23 cellular contexts compared by ENCODE assay signal in genomic region chr12:114411081-114411836, GRCh38. TPM values are rescaled to one million over a fixed set of nuclear protein-coding genes. Genes with fewer than 3 reads are reported as not detected.
"Had no signal": no experiment of that assay in that cellular context is flagged by ENCODE, and none has a peak within 500 bp of the region (broad histone marks: within the 10 kb centered on the region; RNA-seq: fewer than 3 reads in every experiment).

No MANE protein-coding gene starts in this region.

- H3K27ac ChIP-seq: ascending aorta, coronary artery, epithelial cell of prostate, foreskin keratinocyte, prostate gland, VCaP had no signal

- H3K4me3 Mint-ChIP-seq: activated CD4-positive, alpha-beta T cell treated with anti-CD3 and anti-CD28 coated beads for 36 hours; activated CD8-positive, alpha-beta T cell treated with anti-CD3 and anti-CD28 coated beads, Interleukin-2, amount 10 ng/mL, durations not matched to agents 7 days and 5 days; activated naive CD8-positive, alpha-beta T cell treated with anti-CD3 and anti-CD28 coated beads, Interleukin-2, amount 50 U/mL, for 24 hours; activated T-helper 1 cell treated with anti-CD3 and anti-CD28 coated beads, Interleukin-12 subunit alpha, Interleukin-12 subunit beta, Interleukin-2, Interleukin-4 antibody, amounts not matched to agents 30 ng/mL and 10 ng/mL and 1 ng/mL, durations not matched to agents 14 hours and 24 hours and 36 hours; nephron progenitor cell had no signal

- H3K4me3 ChIP-seq: ascending aorta, coronary artery, prostate gland had no signal

- H3K9me3 Mint-ChIP-seq: activated naive CD8-positive, alpha-beta T cell treated with anti-CD3 and anti-CD28 coated beads, Interleukin-2, amount 50 U/mL, for 24 hours; activated T-helper 1 cell treated with anti-CD3 and anti-CD28 coated beads, Interleukin-12 subunit alpha, Interleukin-12 subunit beta, Interleukin-2, Interleukin-4 antibody, amounts not matched to agents 30 ng/mL and 10 ng/mL and 1 ng/mL, durations not matched to agents 14 hours and 24 hours and 36 hours; nephron progenitor cell had no signal

- H3K36me3 ChIP-seq: ascending aorta, prostate gland had no signal

- H3K4me1 ChIP-seq: foreskin keratinocyte, prostate gland had no signal

- H3K9me3 ChIP-seq: ascending aorta, prostate gland had no signal

- H3K4me1 Mint-ChIP-seq: nephron progenitor cell had no signal

- ATAC-seq: activated CD4-positive, alpha-beta T cell treated with anti-CD3 and anti-CD28 coated beads for 36 hours; activated CD8-positive, alpha-beta T cell treated with anti-CD3 and anti-CD28 coated beads, Interleukin-2, amount 10 ng/mL, durations not matched to agents 7 days and 5 days; activated naive CD8-positive, alpha-beta T cell treated with anti-CD3 and anti-CD28 coated beads, Interleukin-2, amount 50 U/mL, for 24 hours; foreskin keratinocyte; left lobe of liver had no signal

- DNase-seq: activated CD4-positive, alpha-beta T cell treated with anti-CD3 and anti-CD28 coated beads for 36 hours; activated CD8-positive, alpha-beta T cell treated with anti-CD3 and anti-CD28 coated beads, Interleukin-2, amount 10 ng/mL, durations not matched to agents 7 days and 5 days; activated naive CD4-positive, alpha-beta T cell; activated naive CD8-positive, alpha-beta T cell treated with anti-CD3 and anti-CD28 coated beads, Interleukin-2, amount 50 U/mL, for 24 hours; caudate nucleus; effector CD4-positive, alpha-beta T cell; foreskin keratinocyte; head of caudate nucleus; islet precursor cell; nephron progenitor cell; stimulated activated CD4-positive, alpha-beta T cell treated with anti-CD3 and anti-CD28 coated beads, Interleukin-12 subunit alpha, Interleukin-12 subunit beta, amount 100 ng/mL, for 4 hours; stimulated activated naive CD4-positive, alpha-beta T cell treated with Interleukin-2 at 50 U/mL for 16 hours; T-helper 9 cell had no signal

- H3K27ac Mint-ChIP-seq: activated CD4-positive, alpha-beta T cell treated with anti-CD3 and anti-CD28 coated beads for 36 hours; activated CD8-positive, alpha-beta T cell treated with anti-CD3 and anti-CD28 coated beads, Interleukin-2, amount 10 ng/mL, durations not matched to agents 7 days and 5 days; activated naive CD8-positive, alpha-beta T cell treated with anti-CD3 and anti-CD28 coated beads, Interleukin-2, amount 50 U/mL, for 24 hours; activated T-helper 1 cell treated with anti-CD3 and anti-CD28 coated beads, Interleukin-12 subunit alpha, Interleukin-12 subunit beta, Interleukin-2, Interleukin-4 antibody, amounts not matched to agents 30 ng/mL and 10 ng/mL and 1 ng/mL, durations not matched to agents 14 hours and 24 hours and 36 hours; nephron progenitor cell had no signal

RNA-seq across cellular contexts. Expression of gene TBX5, which starts 5.3 kb away (rescaled TPM):
- total RNA-seq: activated CD4-positive, alpha-beta T cell treated with anti-CD3 and anti-CD28 coated beads for 36 hours; activated CD8-positive, alpha-beta T cell treated with anti-CD3 and anti-CD28 coated beads, Interleukin-2, amount 10 ng/mL, durations not matched to agents 7 days and 5 days; activated T-helper 1 cell treated with anti-CD3 and anti-CD28 coated beads, Interleukin-12 subunit alpha, Interleukin-12 subunit beta, Interleukin-2, Interleukin-4 antibody, amounts not matched to agents 30 ng/mL and 10 ng/mL and 1 ng/mL, durations not matched to agents 14 hours and 24 hours and 36 hours; ascending aorta; foreskin keratinocyte; left lobe of liver; mesenteric fat pad; omental fat pad; temporal lobe had no signal
- polyA plus RNA-seq: foreskin keratinocyte had no signal
